In genomic region chr17:36728030-36728991, GRCh38 we compare ENCODE assay signal across 11 cellular contexts.
DNase-seq lines count a peak whose midpoint lies in the region; ATAC-seq lines count a peak whose summit lies in the region.
"Had no signal": no experiment of that assay in that cellular context is flagged by ENCODE, and none has a peak within 500 bp of the region (broad histone marks: within the 10 kb centered on the region; RNA-seq: fewer than 3 reads in every experiment).

No MANE protein-coding gene starts in this region.

- peaks cover 21% of the 10 kb centered on the region for H3K4me1 ChIP-seq in neuron (ENCODE audit: insufficient read depth, low read length)

- DNase-seq in COLO829 (ENCODE audit: low spot score) (peak; percentile 13), NCI-H526 treated with DMSO at 0.1 percent for 48 hours (lab: John Stamatoyannopoulos, UW) (peak; percentile 49), DMS153 (lab: John Stamatoyannopoulos, UW) (no peak), middle frontal gyrus (ENCODE audit: extremely low spot score, low spot score) (no peak), midbrain (lab: John Stamatoyannopoulos, UW) (no peak)
- no peak for DNase-seq in activated CD8-positive, alpha-beta memory T cell treated with anti-CD3 and anti-CD28 coated beads, Interleukin-2, amount 10 ng/mL, durations not matched to agents 7 days and 5 days
- DNase-seq: DMS 273 treated with DMSO at 0.1 percent for 48 hours, Kasumi-1 had no signal

- H3K27ac Mint-ChIP-seq in activated T-helper 17 cell treated with anti-CD3 and anti-CD28 coated beads, Interleukin-2, amount 50 U/mL, for 72 hours, result peak overlapping the region; percentile 80
- no peak overlapping the region for H3K27ac Mint-ChIP-seq in activated CD8-positive, alpha-beta memory T cell treated with anti-CD3 and anti-CD28 coated beads, Interleukin-2, amount 10 ng/mL, durations not matched to agents 7 days and 5 days

- peaks cover 36% of the 10 kb centered on the region for H3K4me1 Mint-ChIP-seq in activated T-helper 17 cell treated with anti-CD3 and anti-CD28 coated beads, Interleukin-2, amount 50 U/mL, for 72 hours
- peaks cover 40% of the 10 kb centered on the region for H3K4me1 Mint-ChIP-seq in activated CD8-positive, alpha-beta memory T cell treated with anti-CD3 and anti-CD28 coated beads, Interleukin-2, amount 10 ng/mL, durations not matched to agents 7 days and 5 days

- H2AFZ ChIP-seq in neuron (ENCODE audit: low read depth, low read length), result peak overlapping the region; percentile 30

- H3K27me3 Mint-ChIP-seq in activated T-helper 17 cell treated with anti-CD3 and anti-CD28 coated beads, Interleukin-2, amount 50 U/mL, for 72 hours, result peaks cover 7% of the 10 kb centered on the region
- H3K27me3 Mint-ChIP-seq in activated CD8-positive, alpha-beta memory T cell treated with anti-CD3 and anti-CD28 coated beads, Interleukin-2, amount 10 ng/mL, durations not matched to agents 7 days and 5 days, result peaks cover 24% of the 10 kb centered on the region

- H3K9me3 Mint-ChIP-seq in activated T-helper 17 cell treated with anti-CD3 and anti-CD28 coated beads, Interleukin-2, amount 50 U/mL, for 72 hours, result no peaks in the 10 kb centered on the region
- no peaks in the 10 kb centered on the region for H3K9me3 Mint-ChIP-seq in activated CD8-positive, alpha-beta memory T cell treated with anti-CD3 and anti-CD28 coated beads, Interleukin-2, amount 10 ng/mL, durations not matched to agents 7 days and 5 days (ENCODE audit: low read depth)

- no peak overlapping the region for H3K4me3 ChIP-seq in neuron (ENCODE audit: low read length)

- peaks cover 24% of the 10 kb centered on the region for H3K27me3 ChIP-seq in neuron (ENCODE audit: insufficient read depth, low read length)

- peak overlapping the region; percentile 66 for H3K4me3 Mint-ChIP-seq in activated T-helper 17 cell treated with anti-CD3 and anti-CD28 coated beads, Interleukin-2, amount 50 U/mL, for 72 hours
- H3K4me3 Mint-ChIP-seq in activated CD8-positive, alpha-beta memory T cell treated with anti-CD3 and anti-CD28 coated beads, Interleukin-2, amount 10 ng/mL, durations not matched to agents 7 days and 5 days, result no peak overlapping the region

- CTCF ChIA-PET in activated CD8-positive, alpha-beta memory T cell treated with anti-CD3 and anti-CD28 coated beads, Interleukin-2, amount 10 ng/mL, durations not matched to agents 7 days and 5 days (lab: Charles Lee), result no interaction called here

- H3K36me3 Mint-ChIP-seq in activated T-helper 17 cell treated with anti-CD3 and anti-CD28 coated beads, Interleukin-2, amount 50 U/mL, for 72 hours (ENCODE audit: low read depth), result peaks cover 7% of the 10 kb centered on the region
- H3K36me3 Mint-ChIP-seq in activated CD8-positive, alpha-beta memory T cell treated with anti-CD3 and anti-CD28 coated beads, Interleukin-2, amount 10 ng/mL, durations not matched to agents 7 days and 5 days, result no peaks in the 10 kb centered on the region

- peak; percentile 41 for ATAC-seq in activated T-helper 17 cell treated with anti-CD3 and anti-CD28 coated beads, Interleukin-2, amount 50 U/mL, for 72 hours (replicated peaks)
- no peak for ATAC-seq in activated CD8-positive, alpha-beta memory T cell treated with anti-CD3 and anti-CD28 coated beads, Interleukin-2, amount 10 ng/mL, durations not matched to agents 7 days and 5 days

- H3K36me3 ChIP-seq in neuron (ENCODE audit: insufficient read depth, low read length), result no peaks in the 10 kb centered on the region
- H3K36me3 ChIP-seq: neutrophil had no signal

- H3K9me3 ChIP-seq in neuron (ENCODE audit: low read length), result no peaks in the 10 kb centered on the region
- H3K9me3 ChIP-seq: neutrophil had no signal

Comparison
In these comparisons a context has a peak if more than half of its experiments do, and no peak if none do; other contexts are left out.
1. DNase-seq: peak in COLO829 (single experiment) and NCI-H526 treated with DMSO at 0.1 percent for 48 hours (single experiment); none in activated CD8-positive, alpha-beta memory T cell treated with anti-CD3 and anti-CD28 coated beads, Interleukin-2, amount 10 ng/mL, durations not matched to agents 7 days and 5 days (single experiment), DMS153 (single experiment), middle frontal gyrus (single experiment) and midbrain (single experiment).